ENCODE assay signal across 10 cellular contexts in the genomic region with DNA sequence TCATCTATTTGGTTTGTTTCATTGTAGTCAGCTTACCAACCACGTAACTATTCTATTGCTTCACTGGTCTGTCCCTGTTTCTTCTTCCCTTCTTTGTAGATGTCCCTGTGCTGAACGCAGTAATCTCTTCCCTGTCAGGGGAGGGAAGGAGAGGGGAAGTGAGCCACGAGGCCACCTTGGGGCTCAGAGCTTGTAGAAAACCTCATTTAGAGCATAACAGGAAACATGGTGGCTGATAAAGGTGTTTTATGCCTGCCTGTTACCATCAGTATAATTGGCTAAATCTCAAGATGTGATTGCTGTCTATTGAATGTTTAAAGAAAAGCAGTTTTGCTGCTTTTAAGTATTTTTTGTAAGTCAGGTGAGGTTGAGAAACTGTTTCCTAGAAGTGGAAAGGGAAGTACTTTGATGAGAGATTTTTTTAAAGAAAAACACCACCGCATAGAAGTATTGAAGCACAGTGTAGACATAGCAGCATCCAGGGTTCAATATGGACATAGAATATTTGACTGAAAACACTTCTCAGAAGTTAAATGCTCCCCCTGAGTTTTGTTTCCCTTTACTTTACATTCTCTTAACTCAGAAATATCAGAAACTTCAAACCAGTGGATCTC. TPM values are rescaled to one million over a fixed set of nuclear protein-coding genes. Genes with fewer than 3 reads are reported as not detected.
A peak's percentile ranks its signal among the peaks of the same experiment; 100 is the strongest.
DNase-seq lines count a peak whose midpoint lies in the region; ATAC-seq lines count a peak whose summit lies in the region.
"Had no signal": no experiment of that assay in that cellular context is flagged by ENCODE, and none has a peak within 500 bp of the region (broad histone marks: within the 10 kb centered on the region; RNA-seq: fewer than 3 reads in every experiment).

No MANE protein-coding gene starts in this region.

- peaks cover 3% of the 10 kb centered on the region for H3K9me3 Mint-ChIP-seq in T-helper 1 cell treated with Interleukin-12 subunit alpha and Interleukin-12 subunit beta and Interleukin-4 antibody, amounts not matched to agents 30 μg/mL and 1 μg/mL, for 36 hours
- no peaks in the 10 kb centered on the region for H3K9me3 Mint-ChIP-seq in activated naive CD4-positive, alpha-beta T cell treated with anti-CD3 and anti-CD28 coated beads for 36 hours
- no peaks in the 10 kb centered on the region for H3K9me3 Mint-ChIP-seq in stimulated activated effector memory CD8-positive, alpha-beta T cell treated with anti-CD3 and anti-CD28 coated beads, Interleukin-12 subunit alpha, Interleukin-12 subunit beta, amount 100 ng/mL, for 72 hours

- CTCF ChIA-PET in activated naive CD4-positive, alpha-beta T cell treated with anti-CD3 and anti-CD28 coated beads for 36 hours (lab: Charles Lee): interaction anchor here (1.2 to 2.2 kb wide), 2 partner anchors 30 to 324 kb away, joined by 6 to 8 read pairs; no protein-coding TSS in a partner anchor

- intact Hi-C loops in activated naive CD4-positive, alpha-beta T cell treated with anti-CD3 and anti-CD28 coated beads for 36 hours (cut with micrococcal nuclease): loop anchor here (2.0 to 10.0 kb wide), 2 partner anchors 61 to 199 kb away; a partner anchor contains a TSS

- peaks cover 17% of the 10 kb centered on the region for H3K4me1 Mint-ChIP-seq in T-helper 1 cell treated with Interleukin-12 subunit alpha and Interleukin-12 subunit beta and Interleukin-4 antibody, amounts not matched to agents 30 μg/mL and 1 μg/mL, for 36 hours (ENCODE audit: low read depth)
- H3K4me1 Mint-ChIP-seq in activated naive CD4-positive, alpha-beta T cell treated with anti-CD3 and anti-CD28 coated beads for 36 hours (ENCODE audit: low read depth): peaks cover 73% of the 10 kb centered on the region
- H3K4me1 Mint-ChIP-seq in stimulated activated effector memory CD8-positive, alpha-beta T cell treated with anti-CD3 and anti-CD28 coated beads, Interleukin-12 subunit alpha, Interleukin-12 subunit beta, amount 100 ng/mL, for 72 hours: peaks cover 12% of the 10 kb centered on the region

- peak overlapping the region; percentile 87 for H3K27ac Mint-ChIP-seq in T-helper 1 cell treated with Interleukin-12 subunit alpha and Interleukin-12 subunit beta and Interleukin-4 antibody, amounts not matched to agents 30 μg/mL and 1 μg/mL, for 36 hours
- H3K27ac Mint-ChIP-seq in activated naive CD4-positive, alpha-beta T cell treated with anti-CD3 and anti-CD28 coated beads for 36 hours: peak overlapping the region; percentile 91
- peak overlapping the region; percentile 87 for H3K27ac Mint-ChIP-seq in stimulated activated effector memory CD8-positive, alpha-beta T cell treated with anti-CD3 and anti-CD28 coated beads, Interleukin-12 subunit alpha, Interleukin-12 subunit beta, amount 100 ng/mL, for 72 hours

- peak overlapping the region; percentile 43 for H3K4me3 Mint-ChIP-seq in T-helper 1 cell treated with Interleukin-12 subunit alpha and Interleukin-12 subunit beta and Interleukin-4 antibody, amounts not matched to agents 30 μg/mL and 1 μg/mL, for 36 hours
- peak overlapping the region; percentile 38 for H3K4me3 Mint-ChIP-seq in activated naive CD4-positive, alpha-beta T cell treated with anti-CD3 and anti-CD28 coated beads for 36 hours
- H3K4me3 Mint-ChIP-seq in stimulated activated effector memory CD8-positive, alpha-beta T cell treated with anti-CD3 and anti-CD28 coated beads, Interleukin-12 subunit alpha, Interleukin-12 subunit beta, amount 100 ng/mL, for 72 hours: no peak overlapping the region

- H3K36me3 Mint-ChIP-seq in T-helper 1 cell treated with Interleukin-12 subunit alpha and Interleukin-12 subunit beta and Interleukin-4 antibody, amounts not matched to agents 30 μg/mL and 1 μg/mL, for 36 hours (ENCODE audit: low read depth): peaks cover 52% of the 10 kb centered on the region
- peaks cover 26% of the 10 kb centered on the region for H3K36me3 Mint-ChIP-seq in activated naive CD4-positive, alpha-beta T cell treated with anti-CD3 and anti-CD28 coated beads for 36 hours (ENCODE audit: low read depth)
- H3K36me3 Mint-ChIP-seq in stimulated activated effector memory CD8-positive, alpha-beta T cell treated with anti-CD3 and anti-CD28 coated beads, Interleukin-12 subunit alpha, Interleukin-12 subunit beta, amount 100 ng/mL, for 72 hours: peaks cover 34% of the 10 kb centered on the region

- DNase-seq in Kasumi-1 (lab: John Stamatoyannopoulos, UW): peak; percentile 33 to 42
- DNase-seq in activated naive CD4-positive, alpha-beta T cell treated with anti-CD3 and anti-CD28 coated beads for 36 hours: peak; percentile 61
- DNase-seq in stimulated activated effector memory CD8-positive, alpha-beta T cell treated with anti-CD3 and anti-CD28 coated beads, Interleukin-12 subunit alpha, Interleukin-12 subunit beta, amount 100 ng/mL, for 72 hours (ENCODE audit: low spot score in 2 of 2): no peak
- DNase-seq: MG63, NCI-H526 treated with DMSO at 0.1 percent for 48 hours, small intestine had no signal

- no peaks in the 10 kb centered on the region for H3K27me3 Mint-ChIP-seq in T-helper 1 cell treated with Interleukin-12 subunit alpha and Interleukin-12 subunit beta and Interleukin-4 antibody, amounts not matched to agents 30 μg/mL and 1 μg/mL, for 36 hours (ENCODE audit: low read depth)
- H3K27me3 Mint-ChIP-seq in activated naive CD4-positive, alpha-beta T cell treated with anti-CD3 and anti-CD28 coated beads for 36 hours (ENCODE audit: low read depth): no peaks in the 10 kb centered on the region

- no peak for ATAC-seq in stimulated activated effector memory CD8-positive, alpha-beta T cell treated with anti-CD3 and anti-CD28 coated beads, Interleukin-12 subunit alpha, Interleukin-12 subunit beta, amount 100 ng/mL, for 72 hours
- ATAC-seq in GM21360 (IDR thresholded peaks at IDR 0.05; ENCODE audit: unreplicated experiment): no peak
- no peak for ATAC-seq in HG03354 (IDR thresholded peaks at IDR 0.05; ENCODE audit: poor library complexity, severe bottlenecking, unreplicated experiment)
- ATAC-seq in HG03159 (IDR thresholded peaks at IDR 0.05; ENCODE audit: unreplicated experiment): no peak

RNA-seq across cellular contexts. Expression of a gene that starts 59.7 kb away (rescaled TPM):
- total RNA-seq in activated naive CD4-positive, alpha-beta T cell treated with anti-CD3 and anti-CD28 coated beads for 36 hours: 10 to 100 TPM; 31.9 to 35.3 TPM

Comparison
In these comparisons a context has a peak if more than half of its experiments do, and no peak if none do; other contexts are left out.
1. DNase-seq: peak in Kasumi-1 (2 of 2) and activated naive CD4-positive, alpha-beta T cell treated with anti-CD3 and anti-CD28 coated beads for 36 hours (single experiment); none in stimulated activated effector memory CD8-positive, alpha-beta T cell treated with anti-CD3 and anti-CD28 coated beads, Interleukin-12 subunit alpha, Interleukin-12 subunit beta, amount 100 ng/mL, for 72 hours (0 of 2).
2. Peak in every context shown above with its lines, with median percentiles within 50 percentile points of each other: H3K27ac Mint-ChIP-seq.